In the genomic region with DNA sequence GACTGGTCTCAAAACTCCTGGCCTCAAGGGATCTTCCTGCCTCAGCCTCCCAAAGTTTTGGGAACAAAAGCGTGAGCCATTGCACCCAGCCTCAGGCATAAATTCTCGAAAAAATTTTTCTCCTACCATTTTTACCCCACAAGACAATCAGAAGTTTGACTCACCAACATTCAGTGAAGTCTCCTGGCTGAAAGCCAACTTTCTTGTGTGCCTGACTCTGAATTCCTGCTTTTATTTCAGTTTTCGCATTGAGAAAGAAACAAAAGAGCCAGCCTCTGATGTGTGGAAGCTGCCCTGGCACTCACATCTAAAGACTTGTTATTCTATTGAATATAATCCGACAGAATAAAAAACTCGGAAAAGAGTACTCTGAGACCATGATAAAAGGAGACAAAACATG, we compare ENCODE assay signal across 13 cellular contexts.
DNase-seq lines count a peak whose midpoint lies in the region; ATAC-seq, FAIRE-seq and TF ChIP-seq lines count a peak whose summit lies in the region.
"Had no signal": no experiment of that assay in that cellular context is flagged by ENCODE, and none has a peak within 500 bp of the region (broad histone marks: within the 10 kb centered on the region; RNA-seq: fewer than 3 reads in every experiment).

No MANE protein-coding gene starts in this region.

- no peaks in the 10 kb centered on the region; the same call in 1 of the 2 replicates for H3K9me2 ChIP-seq in SK-N-SH

- POLR2A ChIA-PET in SK-N-SH (lab: Yijun Ruan, JAX) = no interaction called here

- no peaks in the 10 kb centered on the region for H3K36me3 ChIP-seq in SK-N-SH (replicated peaks in 1 of 2; ENCODE audit: control insufficient read depth in 1 of 2, insufficient read depth in 2 of 2, low read length in 1 of 2)
- H3K36me3 ChIP-seq in mammary epithelial cell (ENCODE audit: insufficient read depth, low read length) = no peaks in the 10 kb centered on the region

- no peak for TF ChIP-seq EP300 in SK-N-SH (IDR thresholded peaks at IDR 0.05; ENCODE audit: borderline replicate concordance in 1 of 2, low read depth in 1 of 2, low read length in 1 of 2)

- H4K20me1 ChIP-seq in SK-N-SH (ENCODE audit: insufficient read depth) (no peaks in the 10 kb centered on the region), mammary epithelial cell (ENCODE audit: insufficient read depth, low read length) (no peaks in the 10 kb centered on the region)

- H3K4me1 Mint-ChIP-seq in activated T-helper 17 cell treated with anti-CD3 and anti-CD28 coated beads, Interleukin-2, amount 50 U/mL, for 72 hours = no peaks in the 10 kb centered on the region

- H3K27me3 ChIP-seq in SK-N-SH (ENCODE audit: insufficient read depth) (no peaks in the 10 kb centered on the region), mammary epithelial cell (ENCODE audit: insufficient read depth, low read length) (no peaks in the 10 kb centered on the region)

- BruUV-seq in mammary epithelial cell (replicated peaks; lab: Mats Ljungman, UMichigan) = no TSS peak

- no peaks in the 10 kb centered on the region for H3K36me3 Mint-ChIP-seq in activated T-helper 17 cell treated with anti-CD3 and anti-CD28 coated beads, Interleukin-2, amount 50 U/mL, for 72 hours (ENCODE audit: low read depth)

- H3K4me3 ChIP-seq in SK-N-SH (ENCODE audit: low read depth in 2 of 2, low read length in 1 of 2) (no peak overlapping the region), mammary epithelial cell (replicated peaks in 1 of 3; ENCODE audit: insufficient read depth in 1 of 3, low read depth in 2 of 3, low read length in 3 of 3) (no peak overlapping the region)

- TF ChIP-seq RAD21 in SK-N-SH (IDR thresholded peaks at IDR 0.05; ENCODE audit: low read length) = no peak

- H3K27me3 Mint-ChIP-seq in activated T-helper 17 cell treated with anti-CD3 and anti-CD28 coated beads, Interleukin-2, amount 50 U/mL, for 72 hours = no peaks in the 10 kb centered on the region

- CTCF ChIA-PET in SK-N-SH (lab: Yijun Ruan, JAX) = interaction anchor here (1.3 kb wide), 1 partner anchor 10 kb away, joined by 4 read pairs; no protein-coding TSS in a partner anchor
- CTCF ChIA-PET in mammary epithelial cell (lab: Charles Lee; ENCODE audit: low non-redundant PET) = no interaction called here

- no peak for FAIRE-seq in urothelium cell line (lab: Jason Lieb, UNC)
- no peak for FAIRE-seq in GM12891 (lab: Jason Lieb, UNC)
- FAIRE-seq: G401.6 had no signal

- H3K4me2 ChIP-seq in SK-N-SH (no peak overlapping the region), mammary epithelial cell (ENCODE audit: insufficient read depth, low read depth, low read length) (peak overlapping the region; percentile 40)

- DNase-seq in SK-N-SH = no peak
- DNase-seq in mammary epithelial cell = peak; percentile 78
- peak; percentile 77 for DNase-seq in iris pigment epithelial cell (ENCODE audit: low read depth)
- peak; percentile 68 for DNase-seq in urothelium cell line (ENCODE audit: low spot score)
- DNase-seq in GM12891 (ENCODE audit: insufficient read length, low spot score) = no peak
- DNase-seq: activated CD4-positive, alpha-beta T cell treated with anti-CD3 and anti-CD28 coated beads, Interleukin-2, amount 50 U/mL, for 1 hour; cortex of kidney; NCI-H524; stimulated activated naive CD4-positive, alpha-beta T cell treated with Interleukin-2 at 50 U/mL for 16 hours had no signal

- no peak overlapping the region for H2AFZ ChIP-seq in SK-N-SH (ENCODE audit: low read depth)
- H2AFZ ChIP-seq in mammary epithelial cell (ENCODE audit: low read depth, low read length) = peak overlapping the region; percentile 18

- H3F3A ChIP-seq in SK-N-SH (replicated peaks; ENCODE audit: insufficient read depth) = no peaks in the 10 kb centered on the region

- no peak overlapping the region for H3K4me3 Mint-ChIP-seq in activated T-helper 17 cell treated with anti-CD3 and anti-CD28 coated beads, Interleukin-2, amount 50 U/mL, for 72 hours

- intact Hi-C loops in mammary epithelial cell (cut with micrococcal nuclease) = no loop called here

- peaks cover 3% of the 10 kb centered on the region for H3K9me3 Mint-ChIP-seq in activated T-helper 17 cell treated with anti-CD3 and anti-CD28 coated beads, Interleukin-2, amount 50 U/mL, for 72 hours

- no peak overlapping the region for H3K27ac Mint-ChIP-seq in activated T-helper 17 cell treated with anti-CD3 and anti-CD28 coated beads, Interleukin-2, amount 50 U/mL, for 72 hours

- H3K9ac ChIP-seq in SK-N-SH (no peak overlapping the region), mammary epithelial cell (ENCODE audit: insufficient read depth, low read length) (no peak overlapping the region)

- in situ Hi-C loops in mammary epithelial cell (cut with MboI; ENCODE audit: low sequenced_read_pairs in 2 of 2) = no loop called here

- dilution Hi-C loops in mammary epithelial cell (cut with HindIII; ENCODE audit: low sequenced_read_pairs) = no loop called here

- ATAC-seq in SK-N-SH treated with all-trans-retinoic acid at 6 μM for 48 hours (no peak), esophagus mucosa (no peak)
- ATAC-seq in activated T-helper 17 cell treated with anti-CD3 and anti-CD28 coated beads, Interleukin-2, amount 50 U/mL, for 72 hours (replicated peaks) = no peak

- H3K79me2 ChIP-seq in SK-N-SH (ENCODE audit: insufficient read depth) = no peaks in the 10 kb centered on the region
- H3K79me2 ChIP-seq in mammary epithelial cell (ENCODE audit: insufficient read depth, low read length) = no peaks in the 10 kb centered on the region

- no peak for TF ChIP-seq CTCF in SK-N-SH (IDR thresholded peaks at IDR 0.05)
- TF ChIP-seq CTCF in mammary epithelial cell (conservative IDR thresholded peaks at IDR 0.05 in 1 of 2, IDR thresholded peaks at IDR 0.05 in 1 of 2; ENCODE audit: extremely low read depth in 1 of 2, insufficient read depth in 1 of 2, low read depth in 1 of 2, low read length in 2 of 2) = no peak

- H3K27ac ChIP-seq in SK-N-SH (ENCODE audit: low read depth in 2 of 2, low read length in 1 of 2) (no peak overlapping the region), mammary epithelial cell (ENCODE audit: insufficient read depth, low read depth, low read length) (peak overlapping the region; percentile 7)

- TF ChIP-seq POLR2A in GM12891 (IDR thresholded peaks at IDR 0.05; ENCODE audit: low read depth, low read length) = no peak

- H3K4me1 ChIP-seq in SK-N-SH (ENCODE audit: control insufficient read depth in 1 of 2, insufficient read depth in 2 of 2, low read depth in 1 of 2, low read length in 1 of 2) (peaks cover 0 to 5% of the 10 kb centered on the region in 2 experiments; a peak in 1 of 4 replicates), mammary epithelial cell (ENCODE audit: insufficient read depth, low read length) (peaks cover 10% of the 10 kb centered on the region)

- H3K9me3 ChIP-seq in SK-N-SH (no peaks in the 10 kb centered on the region), mammary epithelial cell (replicated peaks; ENCODE audit: insufficient read depth, low read length) (no peaks in the 10 kb centered on the region)

- 84% methylated on average over 5 of the region's 5 CpGs for WGBS in SK-N-SH (ENCODE audit: low lambda C conversion rate)
- WGBS in mammary epithelial cell (ENCODE audit: low coverage, missing lambda C conversion rate) = 4% methylated on average over 4 of the region's 5 CpGs

TF ChIP-seq in SK-N-SH, 30 proteins besides CTCF, POLR2A, EP300 and RAD21:
- TF ChIP-seq GATA2 (CRISPR knock-in tag; IDR thresholded peaks at IDR 0.05) (no peak), NFIC (IDR thresholded peaks at IDR 0.05; ENCODE audit: borderline replicate concordance) (peak; percentile 76)

TF ChIP-seq in SK-N-SH treated with all-trans-retinoic acid at 6 μM for 48 hours, 23 proteins besides CTCF, POLR2A, EP300 and RAD21:
- TF ChIP-seq TCF4 (CRISPR knock-in tag; IDR thresholded peaks at IDR 0.05; ENCODE audit: borderline replicate concordance) = no peak

TF ChIP-seq in GM12891, 5 proteins besides CTCF, POLR2A, EP300 and RAD21:
- TF ChIP-seq PAX5 (IDR thresholded peaks at IDR 0.05; ENCODE audit: insufficient read depth, low read length, severe bottlenecking) (no peak), POLR2AphosphoS5 (IDR thresholded peaks at IDR 0.05; ENCODE audit: low read depth, low read length) (no peak), POU2F2 (IDR thresholded peaks at IDR 0.05; ENCODE audit: low read depth, low read length) (no peak), SPI1 (IDR thresholded peaks at IDR 0.05; ENCODE audit: low read depth, low read length) (no peak), TAF1 (IDR thresholded peaks at IDR 0.05; ENCODE audit: low read depth, low read length) (no peak)

Comparison
In these comparisons a context has a peak if more than half of its experiments do, and no peak if none do; other contexts are left out.
1. DNase-seq: peak in mammary epithelial cell (single experiment), iris pigment epithelial cell (single experiment) and urothelium cell line (single experiment); none in SK-N-SH (single experiment) and GM12891 (single experiment).